ENCODE assay signal across 10 cellular contexts in genomic region chr2:73896362-73897239, GRCh38. TPM values are rescaled to one million over a fixed set of nuclear protein-coding genes. Genes with fewer than 3 reads are reported as not detected.
DNase-seq lines count a peak whose midpoint lies in the region; ATAC-seq, FAIRE-seq and TF ChIP-seq lines count a peak whose summit lies in the region.
"Had no signal": no experiment of that assay in that cellular context is flagged by ENCODE, and none has a peak within 500 bp of the region (broad histone marks: within the 10 kb centered on the region; RNA-seq: fewer than 3 reads in every experiment).

No MANE protein-coding gene starts in this region.

- TF ChIP-seq POLR2A in H54 (IDR thresholded peaks at IDR 0.05; ENCODE audit: low read depth, low read length) = no peak

- no peaks in the 10 kb centered on the region for H3K36me3 ChIP-seq in left lung
- H3K36me3 ChIP-seq: tibial nerve had no signal

- TF ChIP-seq CTCF in CD4-positive, alpha-beta T cell (IDR thresholded peaks at IDR 0.05) = no peak
- TF ChIP-seq CTCF in left lung (IDR thresholded peaks at IDR 0.05) = no peak

- H3K27me3 ChIP-seq in CD4-positive, alpha-beta T cell (ENCODE audit: control insufficient read depth, insufficient read depth, low read length) = peaks cover 1% of the 10 kb centered on the region
- H3K27me3 ChIP-seq in left lung = no peaks in the 10 kb centered on the region
- H3K27me3 ChIP-seq: tibial nerve had no signal

- peak; percentile 85 for ATAC-seq in CD4-positive, alpha-beta T cell (ENCODE audit: poor library complexity)
- peak; percentile 90 for ATAC-seq in activated CD8-positive, alpha-beta T cell treated with anti-CD3 and anti-CD28 coated beads, Interleukin-2, amount 10 ng/mL, durations not matched to agents 7 days and 5 days
- ATAC-seq in left lung (peak; percentile 61), HG03039 (IDR thresholded peaks at IDR 0.05; ENCODE audit: unreplicated experiment) (no peak), HG03457 (IDR thresholded peaks at IDR 0.05; ENCODE audit: unreplicated experiment) (no peak)

- H3K36me3 Mint-ChIP-seq in CD4-positive, alpha-beta T cell (ENCODE audit: low read depth) = no peaks in the 10 kb centered on the region
- H3K36me3 Mint-ChIP-seq in activated CD8-positive, alpha-beta T cell treated with anti-CD3 and anti-CD28 coated beads, Interleukin-2, amount 10 ng/mL, durations not matched to agents 7 days and 5 days (ENCODE audit: low read depth) = no peaks in the 10 kb centered on the region

- peak overlapping the region; percentile 39 for H3K27ac ChIP-seq in CD4-positive, alpha-beta T cell (ENCODE audit: low read depth, low read length)
- no peak overlapping the region for H3K27ac ChIP-seq in left lung

- peaks cover 24% of the 10 kb centered on the region for H3K4me1 Mint-ChIP-seq in CD4-positive, alpha-beta T cell (ENCODE audit: low read depth)
- peaks cover 47% of the 10 kb centered on the region for H3K4me1 Mint-ChIP-seq in activated CD8-positive, alpha-beta T cell treated with anti-CD3 and anti-CD28 coated beads, Interleukin-2, amount 10 ng/mL, durations not matched to agents 7 days and 5 days (ENCODE audit: low read depth)

- peak in 4 of 10 experiments; percentile 6 to 21 (median 16) for DNase-seq in CD4-positive, alpha-beta T cell
- DNase-seq in HCEC 1CT = peak; percentile 64
- peak; percentile 81 for DNase-seq in activated CD8-positive, alpha-beta T cell treated with anti-CD3 and anti-CD28 coated beads, Interleukin-2, amount 10 ng/mL, durations not matched to agents 7 days and 5 days
- peak in 1 of 2 donors; percentile 41 for DNase-seq in left lung
- DNase-seq in NOMO-1 treated with DMSO at 0.1 percent for 48 hours (lab: John Stamatoyannopoulos, UW; ENCODE audit: unreplicated experiment) = no peak
- DNase-seq in H54 (ENCODE audit: insufficient read length, low spot score) = no peak

- peak overlapping the region; percentile 65 for H3K4me3 Mint-ChIP-seq in CD4-positive, alpha-beta T cell
- peak overlapping the region; percentile 67 for H3K4me3 Mint-ChIP-seq in activated CD8-positive, alpha-beta T cell treated with anti-CD3 and anti-CD28 coated beads, Interleukin-2, amount 10 ng/mL, durations not matched to agents 7 days and 5 days

- H3K27me3 Mint-ChIP-seq in CD4-positive, alpha-beta T cell = no peaks in the 10 kb centered on the region
- no peaks in the 10 kb centered on the region for H3K27me3 Mint-ChIP-seq in activated CD8-positive, alpha-beta T cell treated with anti-CD3 and anti-CD28 coated beads, Interleukin-2, amount 10 ng/mL, durations not matched to agents 7 days and 5 days (ENCODE audit: low read depth)

- CTCF ChIA-PET in CD4-positive, alpha-beta T cell (lab: Charles Lee) = no interaction called here
- CTCF ChIA-PET in activated CD8-positive, alpha-beta T cell treated with anti-CD3 and anti-CD28 coated beads, Interleukin-2, amount 10 ng/mL, durations not matched to agents 7 days and 5 days (lab: Charles Lee) = interaction anchor here (0.8 to 2.1 kb wide), 10 partner anchors 11 to 282 kb away, joined by 3 to 12 read pairs (median 4); partner anchors contain the start of genes BOLA3, MOB1A and STAMBP

- H3K27ac Mint-ChIP-seq in CD4-positive, alpha-beta T cell = peak overlapping the region; percentile 82
- H3K27ac Mint-ChIP-seq in activated CD8-positive, alpha-beta T cell treated with anti-CD3 and anti-CD28 coated beads, Interleukin-2, amount 10 ng/mL, durations not matched to agents 7 days and 5 days = peak overlapping the region; percentile 99

- H3K9me3 Mint-ChIP-seq in CD4-positive, alpha-beta T cell = no peaks in the 10 kb centered on the region
- H3K9me3 Mint-ChIP-seq in activated CD8-positive, alpha-beta T cell treated with anti-CD3 and anti-CD28 coated beads, Interleukin-2, amount 10 ng/mL, durations not matched to agents 7 days and 5 days (ENCODE audit: insufficient read depth) = no peaks in the 10 kb centered on the region

- H3K9me3 ChIP-seq in CD4-positive, alpha-beta T cell (ENCODE audit: control insufficient read depth, low read length) = no peaks in the 10 kb centered on the region
- H3K9me3 ChIP-seq in left lung = no peaks in the 10 kb centered on the region
- H3K9me3 ChIP-seq: tibial nerve had no signal

- intact Hi-C loops in CD4-positive, alpha-beta T cell (cut with DNase I, micrococcal nuclease) = no loop called here
- intact Hi-C loops in left lung (cut with DNase I) = no loop called here

- H3K4me3 ChIP-seq in left lung = no peak overlapping the region
- H3K4me3 ChIP-seq: tibial nerve had no signal

- POLR2A ChIA-PET in CD4-positive, alpha-beta T cell (lab: Charles Lee) = interaction anchor here (1.0 kb wide), 1 partner anchor 30 kb away, joined by 4 read pairs; the partner anchor contains the start of gene DGUOK
- POLR2A ChIA-PET in activated CD8-positive, alpha-beta T cell treated with anti-CD3 and anti-CD28 coated beads, Interleukin-2, amount 10 ng/mL, durations not matched to agents 7 days and 5 days (lab: Charles Lee) = interaction anchor here (0.9 to 1.7 kb wide), 6 partner anchors 11 to 251 kb away, joined by 3 to 6 read pairs (median 4); partner anchors contain the start of gene DGUOK

- no peak for FAIRE-seq in H54 (lab: Jason Lieb, UNC)
- FAIRE-seq: endometrium had no signal

- no peaks in the 10 kb centered on the region for H3K4me1 ChIP-seq in left lung

RNA-seq across cellular contexts. Expression of gene ACTG2, which starts 3.8 kb away (rescaled TPM):
- not detected for total RNA-seq in CD4-positive, alpha-beta T cell
- total RNA-seq in activated CD8-positive, alpha-beta T cell treated with anti-CD3 and anti-CD28 coated beads, Interleukin-2, amount 10 ng/mL, durations not matched to agents 7 days and 5 days = under 1 TPM in 1 of 2 experiments, not detected in 1; 0.81 TPM
- total RNA-seq in left lung = 100 to 1,000 TPM in 1 of 2 donors, 10 to 100 TPM in 1; 70.2 to 156 TPM

RNA-seq across cellular contexts. Expression of gene DGUOK, which starts 30.1 kb away (rescaled TPM):
- total RNA-seq in CD4-positive, alpha-beta T cell = 10 to 100 TPM; 30.5 to 32.0 TPM
- 10 to 100 TPM; 71.5 to 72.1 TPM for total RNA-seq in activated CD8-positive, alpha-beta T cell treated with anti-CD3 and anti-CD28 coated beads, Interleukin-2, amount 10 ng/mL, durations not matched to agents 7 days and 5 days
- total RNA-seq in left lung = 10 to 100 TPM; 32.1 to 53.3 TPM

Comparison
In these comparisons a context has a peak if more than half of its experiments do, and no peak if none do; other contexts are left out.
1. ATAC-seq: peak in CD4-positive, alpha-beta T cell (single experiment), activated CD8-positive, alpha-beta T cell treated with anti-CD3 and anti-CD28 coated beads, Interleukin-2, amount 10 ng/mL, durations not matched to agents 7 days and 5 days (single experiment) and left lung (single experiment); none in HG03039 (single experiment) and HG03457 (single experiment).
2. DNase-seq: peak in HCEC 1CT (single experiment) and activated CD8-positive, alpha-beta T cell treated with anti-CD3 and anti-CD28 coated beads, Interleukin-2, amount 10 ng/mL, durations not matched to agents 7 days and 5 days (single experiment); none in NOMO-1 treated with DMSO at 0.1 percent for 48 hours (single experiment) and H54 (single experiment).
3. RNA of gene ACTG2, which starts 3.8 kb away (total RNA-seq): 70.2 to 156 TPM in left lung; 0.81 TPM in activated CD8-positive, alpha-beta T cell treated with anti-CD3 and anti-CD28 coated beads, Interleukin-2, amount 10 ng/mL, durations not matched to agents 7 days and 5 days and not detected in CD4-positive, alpha-beta T cell; every median in the first group is over 10 times any median in the second.